In the genomic region with DNA sequence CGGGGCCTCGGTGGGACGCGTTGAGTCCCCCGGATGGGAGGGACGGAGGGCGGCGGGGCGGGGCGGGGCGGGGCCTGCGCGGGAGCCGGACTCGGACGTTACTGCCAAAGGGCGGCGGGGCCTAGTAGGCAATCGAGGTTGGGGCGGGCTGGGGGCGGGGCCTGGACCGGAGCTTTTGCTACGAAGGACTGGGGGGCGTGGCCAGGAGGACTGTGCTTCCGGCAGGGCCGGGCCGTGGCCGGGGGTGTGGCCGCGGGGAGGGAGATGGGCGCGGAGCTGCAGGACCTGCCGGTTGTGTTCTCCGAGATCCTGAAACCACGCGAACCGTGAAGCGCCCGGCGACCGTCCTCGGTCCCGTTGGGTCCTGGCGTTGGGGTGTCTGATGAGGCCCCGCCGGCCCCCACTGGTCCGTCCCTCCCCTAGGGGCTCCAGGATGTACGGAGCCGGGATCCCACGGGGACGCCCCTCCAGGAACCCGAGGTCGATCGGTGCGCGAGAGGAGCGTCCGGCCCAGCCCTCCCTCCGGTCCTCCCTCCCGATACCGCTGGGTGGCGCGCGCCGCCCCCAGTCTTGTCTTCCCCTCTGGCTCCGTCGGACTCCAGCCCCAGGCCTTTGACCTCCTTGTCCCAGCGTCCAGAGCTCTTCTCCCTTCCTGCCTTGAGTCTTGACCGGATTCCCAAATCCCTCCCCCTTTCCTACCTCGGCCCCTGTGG, we compare ENCODE assay signal across 8 cellular contexts. TPM values are rescaled to one million over a fixed set of nuclear protein-coding genes. Genes with fewer than 3 reads are reported as not detected.
DNase-seq lines count a peak whose midpoint lies in the region; ATAC-seq and TF ChIP-seq lines count a peak whose summit lies in the region.

No MANE protein-coding gene starts in this region.

- no peak overlapping the region for H2AK5ac ChIP-seq in trophoblast cell (ENCODE audit: low read length)

- H3K4me1 ChIP-seq in trophoblast cell (ENCODE audit: control insufficient read depth in 1 of 2, insufficient read depth in 2 of 2, low read length in 2 of 2) = peaks cover 7 to 10% of the 10 kb centered on the region in 2 experiments

- intact Hi-C loops in cardiac septum (cut with DNase I) = no loop called here

- H3K27ac Mint-ChIP-seq in activated naive CD8-positive, alpha-beta T cell treated with anti-CD3 and anti-CD28 coated beads, Interleukin-2, amount 50 U/mL, for 24 hours = peak overlapping the region; percentile 84

- peak overlapping the region; percentile 67 for H3K27ac ChIP-seq in trophoblast cell (ENCODE audit: low read depth, low read length)

- H3K36me3 Mint-ChIP-seq in activated naive CD8-positive, alpha-beta T cell treated with anti-CD3 and anti-CD28 coated beads, Interleukin-2, amount 50 U/mL, for 24 hours (ENCODE audit: low read depth) = peaks cover 5% of the 10 kb centered on the region

- peak overlapping the region; percentile 92 for H4K8ac ChIP-seq in trophoblast cell (ENCODE audit: low read depth, low read length)

- peak overlapping the region; percentile 64 for H4K91ac ChIP-seq in trophoblast cell (ENCODE audit: low read depth, low read length)

- peak overlapping the region; percentile 55 for H2BK5ac ChIP-seq in trophoblast cell (ENCODE audit: low read depth, low read length, poor library complexity)

- peaks cover 2% of the 10 kb centered on the region for H3K79me2 ChIP-seq in trophoblast cell (ENCODE audit: control insufficient read depth, insufficient read depth, low read length, poor library complexity)

- no peaks in the 10 kb centered on the region for H3K27me3 Mint-ChIP-seq in activated naive CD8-positive, alpha-beta T cell treated with anti-CD3 and anti-CD28 coated beads, Interleukin-2, amount 50 U/mL, for 24 hours

- no peaks in the 10 kb centered on the region for H3K9me3 Mint-ChIP-seq in activated naive CD8-positive, alpha-beta T cell treated with anti-CD3 and anti-CD28 coated beads, Interleukin-2, amount 50 U/mL, for 24 hours

- peaks cover 2% of the 10 kb centered on the region for H3K9me3 ChIP-seq in trophoblast cell (ENCODE audit: insufficient read depth, low read depth, low read length)

- peak overlapping the region; percentile 77 for H3K4me3 ChIP-seq in GM12875 (ENCODE audit: low read depth, low read length)
- H3K4me3 ChIP-seq in trophoblast cell (ENCODE audit: low read depth, low read length) = peak overlapping the region; percentile 80

- peak overlapping the region; percentile 97 for H3K4me2 ChIP-seq in trophoblast cell (ENCODE audit: low read length)

- H3K9ac ChIP-seq in trophoblast cell (ENCODE audit: low read length) = peak overlapping the region; percentile 51

- peak overlapping the region; percentile 65 for H2BK120ac ChIP-seq in trophoblast cell (ENCODE audit: insufficient read depth, low read length, poor library complexity)

- H3K18ac ChIP-seq in trophoblast cell (ENCODE audit: low read length) = peak overlapping the region; percentile 70

- ATAC-seq in HG02678 (IDR thresholded peaks at IDR 0.05; ENCODE audit: unreplicated experiment) (peak; percentile 65), SK-N-SH treated with all-trans-retinoic acid at 6 μM for 48 hours (peak; percentile 89)
- peak; percentile 71 for ATAC-seq in activated naive CD8-positive, alpha-beta T cell treated with anti-CD3 and anti-CD28 coated beads, Interleukin-2, amount 50 U/mL, for 24 hours

- no CpG with 5 or more reads among the region's 70 CpGs for WGBS in trophoblast cell (ENCODE audit: extremely low coverage, insufficient coverage, insufficient read length)

- peak overlapping the region; percentile 33 for H2AFZ ChIP-seq in trophoblast cell (ENCODE audit: insufficient read depth, low read length, poor library complexity)

- peak overlapping the region; percentile 89 for H4K12ac ChIP-seq in trophoblast cell (ENCODE audit: low read depth, low read length)

- peak; percentile 97 for DNase-seq in NCI-H1105 (lab: John Stamatoyannopoulos, UW)
- DNase-seq in activated naive CD8-positive, alpha-beta T cell treated with anti-CD3 and anti-CD28 coated beads, Interleukin-2, amount 50 U/mL, for 24 hours = peak; percentile 97
- DNase-seq in cardiac septum (ENCODE audit: low spot score) = peak; percentile 98
- DNase-seq in trophoblast cell = peak; percentile 98 to 99
- DNase-seq in ureter (ENCODE audit: low spot score) = peak; percentile 99

- H3K4me3 Mint-ChIP-seq in activated naive CD8-positive, alpha-beta T cell treated with anti-CD3 and anti-CD28 coated beads, Interleukin-2, amount 50 U/mL, for 24 hours = peak overlapping the region; percentile 75

- no peak overlapping the region for H3K23ac ChIP-seq in trophoblast cell (ENCODE audit: low read length)

- no peaks in the 10 kb centered on the region for H3K36me3 ChIP-seq in trophoblast cell (ENCODE audit: control insufficient read depth in 1 of 2, insufficient read depth in 2 of 2, low read length in 2 of 2)

- peaks cover 5% of the 10 kb centered on the region for H3K4me1 Mint-ChIP-seq in activated naive CD8-positive, alpha-beta T cell treated with anti-CD3 and anti-CD28 coated beads, Interleukin-2, amount 50 U/mL, for 24 hours

- peak; percentile 86 for TF ChIP-seq CTCF in GM12875 (IDR thresholded peaks at IDR 0.05; ENCODE audit: borderline replicate concordance, insufficient read depth, low read depth, low read length)

- peak overlapping the region; percentile 47 for H2BK12ac ChIP-seq in trophoblast cell (ENCODE audit: low read length)

- H3K27me3 ChIP-seq in trophoblast cell (ENCODE audit: insufficient read depth, low read length) = no peaks in the 10 kb centered on the region

- H3K79me1 ChIP-seq in trophoblast cell (ENCODE audit: low read length) = peaks cover 9% of the 10 kb centered on the region

- H3K4ac ChIP-seq in trophoblast cell (ENCODE audit: low read depth, low read length) = peak overlapping the region; percentile 7

- peak overlapping the region; percentile 67 for H3K14ac ChIP-seq in trophoblast cell (ENCODE audit: low read length)

TF ChIP-seq in SK-N-SH treated with all-trans-retinoic acid at 6 μM for 48 hours, 23 proteins besides CTCF, POLR2A, EP300 and RAD21:
- TF ChIP-seq ZC3H10 (CRISPR knock-in tag; IDR thresholded peaks at IDR 0.05) = no peak
- TF ChIP-seq ZNF70 (CRISPR knock-in tag; IDR thresholded peaks at IDR 0.05) = peak; percentile 53; the same call in 1 of the 2 replicates
- no peak for TF ChIP-seq ZNF565 (CRISPR knock-in tag; conservative IDR thresholded peaks at IDR 0.05; ENCODE audit: low read depth)
- TF ChIP-seq, protein P1, sequence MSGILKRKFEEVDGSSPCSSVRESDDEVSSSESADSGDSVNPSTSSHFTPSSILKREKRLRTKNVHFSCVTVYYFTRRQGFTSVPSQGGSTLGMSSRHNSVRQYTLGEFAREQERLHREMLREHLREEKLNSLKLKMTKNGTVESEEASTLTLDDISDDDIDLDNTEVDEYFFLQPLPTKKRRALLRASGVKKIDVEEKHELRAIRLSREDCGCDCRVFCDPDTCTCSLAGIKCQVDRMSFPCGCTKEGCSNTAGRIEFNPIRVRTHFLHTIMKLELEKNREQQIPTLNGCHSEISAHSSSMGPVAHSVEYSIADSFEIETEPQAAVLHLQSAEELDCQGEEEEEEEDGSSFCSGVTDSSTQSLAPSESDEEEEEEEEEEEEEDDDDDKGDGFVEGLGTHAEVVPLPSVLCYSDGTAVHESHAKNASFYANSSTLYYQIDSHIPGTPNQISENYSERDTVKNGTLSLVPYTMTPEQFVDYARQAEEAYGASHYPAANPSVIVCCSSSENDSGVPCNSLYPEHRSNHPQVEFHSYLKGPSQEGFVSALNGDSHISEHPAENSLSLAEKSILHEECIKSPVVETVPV (CRISPR knock-in tag; IDR thresholded peaks at IDR 0.05) = no peak
- TF ChIP-seq SNAI2 (CRISPR knock-in tag; IDR thresholded peaks at IDR 0.05) = no peak

RNA-seq across cellular contexts. Expression of a gene that starts 0.6 kb away (rescaled TPM):
- 31.4 TPM for total RNA-seq in cardiac septum
- polyA plus RNA-seq in trophoblast cell (2013) = 7.4 and 7.6 TPM in 2 replicates
- total RNA-seq in ureter = 6.9 TPM

RNA-seq across cellular contexts. Expression of a gene that starts 9.2 kb away (rescaled TPM):
- total RNA-seq in cardiac septum = not detected
- polyA plus RNA-seq in trophoblast cell (2013) = not detected in 2 replicates
- not detected for total RNA-seq in ureter

RNA-seq across cellular contexts. Expression of a gene that starts 20.1 kb away (rescaled TPM):
- total RNA-seq in cardiac septum = not detected
- not detected in 2 replicates for polyA plus RNA-seq in trophoblast cell (2013)
- total RNA-seq in ureter = 0.29 TPM

RNA-seq across cellular contexts. Expression of a gene that starts 23.6 kb away (rescaled TPM):
- 486 TPM for total RNA-seq in cardiac septum
- 61.7 and 64.8 TPM in 2 replicates for polyA plus RNA-seq in trophoblast cell (2013)
- 199 TPM for total RNA-seq in ureter

RNA-seq across cellular contexts. Expression of a gene that starts 44.0 kb away (rescaled TPM):
- total RNA-seq in cardiac septum = not detected
- 5.8 and 6.9 TPM in 2 replicates for polyA plus RNA-seq in trophoblast cell (2013)
- total RNA-seq in ureter = 85.9 TPM

Comparison
In these comparisons a context has a peak if more than half of its experiments do, and no peak if none do; other contexts are left out.
1. Peak in every context shown above with its lines: DNase-seq, ATAC-seq, H3K4me3 ChIP-seq and H3K27ac ChIP-seq.